ENCODE assay signal across 9 cellular contexts in the genomic region with DNA sequence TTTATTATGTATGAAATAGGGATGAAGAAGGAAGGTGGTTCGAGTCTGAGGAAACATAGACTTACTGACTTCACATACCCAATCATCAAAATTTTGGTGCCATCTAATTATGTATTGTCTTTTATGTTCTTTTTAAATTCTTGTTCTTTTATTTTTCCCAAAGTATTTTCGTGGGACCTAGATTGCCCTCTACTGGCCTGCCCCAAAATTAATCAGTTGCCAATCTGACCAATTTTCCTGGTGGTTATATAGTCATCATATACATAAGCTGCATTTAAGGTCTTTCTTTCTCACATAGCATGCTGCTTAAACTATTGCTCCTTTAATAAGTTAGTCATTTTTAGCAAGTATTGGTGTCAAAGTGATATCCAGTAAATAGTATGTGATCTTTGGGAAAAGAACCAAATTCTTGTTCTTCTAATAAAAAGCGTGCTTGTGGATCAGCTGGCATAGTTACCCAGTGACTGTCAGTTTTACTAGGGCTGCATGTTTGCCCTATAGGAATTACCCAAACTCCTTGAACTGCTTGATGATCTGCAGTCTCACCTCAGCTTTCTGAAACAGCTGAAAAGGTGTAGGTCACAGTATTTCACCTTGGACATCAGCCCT.
DNase-seq lines count a peak whose midpoint lies in the region; FAIRE-seq and TF ChIP-seq lines count a peak whose summit lies in the region.
"Had no signal": no experiment of that assay in that cellular context is flagged by ENCODE, and none has a peak within 500 bp of the region (broad histone marks: within the 10 kb centered on the region; RNA-seq: fewer than 3 reads in every experiment).

No MANE protein-coding gene starts in this region.

- H3K4me1 ChIP-seq in neural progenitor cell = no peaks in the 10 kb centered on the region
- H3K4me1 ChIP-seq: BLaER1 had no signal

- no peak overlapping the region for H3K4me3 Mint-ChIP-seq in neural progenitor cell

- H3K36me3 ChIP-seq in neural progenitor cell = no peaks in the 10 kb centered on the region
- H3K36me3 ChIP-seq: BLaER1 had no signal

- no peaks in the 10 kb centered on the region for H3K36me3 Mint-ChIP-seq in neural progenitor cell

- TF ChIP-seq CTCF in NB4 (IDR thresholded peaks at IDR 0.05; ENCODE audit: low read depth, low read length) (peak; percentile 80), neural progenitor cell (IDR thresholded peaks at IDR 0.05) (peak; percentile 74)

- no peak overlapping the region for H3K9ac ChIP-seq in neural progenitor cell
- H3K9ac ChIP-seq: BLaER1 had no signal

- H3K4me2 ChIP-seq in neural progenitor cell = no peak overlapping the region
- H3K4me2 ChIP-seq: BLaER1 had no signal

- no peaks in the 10 kb centered on the region for H3K4me1 Mint-ChIP-seq in neural progenitor cell

- H3K9me3 Mint-ChIP-seq in neural progenitor cell = no peaks in the 10 kb centered on the region

- H3K79me2 ChIP-seq in neural progenitor cell (ENCODE audit: low read depth) = no peaks in the 10 kb centered on the region

- H3K4me3 ChIP-seq in NB4 (ENCODE audit: low read depth, low read length) (no peak overlapping the region), neural progenitor cell (no peak overlapping the region)
- H3K4me3 ChIP-seq: BLaER1 had no signal

- FAIRE-seq in colon (lab: Jason Lieb, UNC) = peak; percentile 43

- H3K27me3 Mint-ChIP-seq in neural progenitor cell (ENCODE audit: insufficient read depth, low read depth) = peaks cover 4% of the 10 kb centered on the region

- no peak overlapping the region for H3K27ac Mint-ChIP-seq in neural progenitor cell

- no peaks in the 10 kb centered on the region for H4K20me1 ChIP-seq in neural progenitor cell (ENCODE audit: low read depth)
- H4K20me1 ChIP-seq: BLaER1 had no signal

- H2AFZ ChIP-seq in neural progenitor cell (replicated peaks) = no peak overlapping the region

- no peak overlapping the region for H3K27ac ChIP-seq in neural progenitor cell
- H3K27ac ChIP-seq: BLaER1 had no signal

- peak in 2 of 3 experiments; percentile 14 to 28 for DNase-seq in NCI-H1417 (lab: John Stamatoyannopoulos, UW)
- DNase-seq in NCI-H1417 treated with DMSO at 0.1 percent for 48 hours (lab: John Stamatoyannopoulos, UW) = no peak
- peak; percentile 34 for DNase-seq in NB4 (ENCODE audit: low read depth)
- DNase-seq in neural progenitor cell (ENCODE audit: low spot score) = no peak
- no peak for DNase-seq in NCI-H2171 (lab: John Stamatoyannopoulos, UW)
- DNase-seq in NCI-H1930 (lab: John Stamatoyannopoulos, UW) = no peak
- DNase-seq in effector CD4-positive, alpha-beta T cell = no peak

- H3K27me3 ChIP-seq in neural progenitor cell = no peaks in the 10 kb centered on the region
- H3K27me3 ChIP-seq: BLaER1 had no signal

- no peaks in the 10 kb centered on the region for H3F3A ChIP-seq in neural progenitor cell (ENCODE audit: low read depth)

- H3K9me3 ChIP-seq in neural progenitor cell (ENCODE audit: low read depth) = no peaks in the 10 kb centered on the region
- H3K9me3 ChIP-seq: BLaER1 had no signal

- TF ChIP-seq POLR2A in NB4 (IDR thresholded peaks at IDR 0.05; ENCODE audit: extremely low read depth, insufficient read length) = no peak

Comparison
In these comparisons a context has a peak if more than half of its experiments do, and no peak if none do; other contexts are left out.
1. DNase-seq: peak in NCI-H1417 (2 of 3) and NB4 (single experiment); none in NCI-H1417 treated with DMSO at 0.1 percent for 48 hours (single experiment), neural progenitor cell (single experiment), NCI-H2171 (single experiment), NCI-H1930 (0 of 2) and effector CD4-positive, alpha-beta T cell (single experiment).